ENCODE assay signal across 8 cellular contexts in genomic region chr1:2801535-2802291, GRCh38. TPM values are rescaled to one million over a fixed set of nuclear protein-coding genes. Genes with fewer than 3 reads are reported as not detected.
A peak's percentile ranks its signal among the peaks of the same experiment; 100 is the strongest.
DNase-seq lines count a peak whose midpoint lies in the region; ATAC-seq and TF ChIP-seq lines count a peak whose summit lies in the region.

TTC34 (minus strand) TSS chr1:2801693; CDS start chr1:2800827, 866 bp downstream.

- H3K18ac ChIP-seq in neuronal stem cell (ENCODE audit: low read length) = peak within 1 kb of the TSS; percentile 89

- DNase-seq in NCI-H1417 (lab: John Stamatoyannopoulos, UW) = peak in 2 of 3 experiments; percentile 6 to 19
- no peak for DNase-seq in NCI-H1417 treated with DMSO at 0.1 percent for 48 hours (lab: John Stamatoyannopoulos, UW)
- no peak for DNase-seq in Panc1 (ENCODE audit: low read depth, low spot score)
- DNase-seq in activated naive CD8-positive, alpha-beta T cell treated with anti-CD3 and anti-CD28 coated beads, Interleukin-2, amount 50 U/mL, for 24 hours = peak; percentile 60
- peak; percentile 27 for DNase-seq in neuronal stem cell (ENCODE audit: low spot score)
- DNase-seq in progenitor cell of endocrine pancreas (ENCODE audit: low spot score, unreplicated experiment) = no peak
- no peak for DNase-seq in retina

- H3K9ac ChIP-seq in neuronal stem cell (ENCODE audit: low read depth, low read length, poor library complexity) = peak within 1 kb of the TSS; percentile 30

- no peaks in the 10 kb centered on the region for H3K79me1 ChIP-seq in neuronal stem cell (ENCODE audit: low read depth, low read length)

- POLR2A ChIA-PET in Panc1 (lab: Charles Lee) = no interaction called here

- CTCF ChIA-PET in Panc1 (lab: Charles Lee) = interaction anchor here (0.6 to 1.4 kb wide), 3 partner anchors 14 to 664 kb away, joined by 3 to 5 read pairs (median 5); no protein-coding TSS in a partner anchor

- H4K91ac ChIP-seq in neuronal stem cell (ENCODE audit: low read depth, low read length, poor library complexity) = peak within 1 kb of the TSS; percentile 43

- no peak within 1 kb of the TSS for H3K4ac ChIP-seq in neuronal stem cell (ENCODE audit: low read length)

- intact Hi-C loops in Panc1 (cut with micrococcal nuclease; ENCODE audit: unreplicated experiment) = no loop called here

- H3K4me2 ChIP-seq in neuronal stem cell (ENCODE audit: insufficient read depth, low read length, poor library complexity, severe bottlenecking) = no peak within 1 kb of the TSS

- peaks cover 2% of the 10 kb centered on the region for H3K4me1 Mint-ChIP-seq in activated naive CD8-positive, alpha-beta T cell treated with anti-CD3 and anti-CD28 coated beads, Interleukin-2, amount 50 U/mL, for 24 hours
- H3K4me1 Mint-ChIP-seq in progenitor cell of endocrine pancreas (ENCODE audit: low read depth) = no peaks in the 10 kb centered on the region

- H3K4me3 ChIP-seq in Panc1 (ENCODE audit: low read depth in 2 of 2, low read length in 2 of 2) (no peak within 1 kb of the TSS), neuronal stem cell (ENCODE audit: low read length in 2 of 2) (peak within 1 kb of the TSS in 1 of 2 donors; percentile 53)

- ATAC-seq in Panc1 = peak; percentile 92
- peak; percentile 53 for ATAC-seq in activated naive CD8-positive, alpha-beta T cell treated with anti-CD3 and anti-CD28 coated beads, Interleukin-2, amount 50 U/mL, for 24 hours
- no peak for ATAC-seq in GM21447 (IDR thresholded peaks at IDR 0.05; ENCODE audit: unreplicated experiment)

- H3K14ac ChIP-seq in neuronal stem cell (ENCODE audit: low read length) = peak within 1 kb of the TSS; percentile 82

- H2AFZ ChIP-seq in neuronal stem cell (ENCODE audit: low read length) = no peak within 1 kb of the TSS

- H3K36me3 Mint-ChIP-seq in activated naive CD8-positive, alpha-beta T cell treated with anti-CD3 and anti-CD28 coated beads, Interleukin-2, amount 50 U/mL, for 24 hours (ENCODE audit: low read depth) = no peaks in the 10 kb centered on the region
- H3K36me3 Mint-ChIP-seq in progenitor cell of endocrine pancreas (ENCODE audit: insufficient read depth) = peaks cover 2% of the 10 kb centered on the region

- H3K27ac ChIP-seq in Panc1 (ENCODE audit: low read length) (no peak within 1 kb of the TSS), neuronal stem cell (replicated peaks; ENCODE audit: low read length) (no peak within 1 kb of the TSS)

- TF ChIP-seq CTCF in Panc1 (IDR thresholded peaks at IDR 0.05) = peak; percentile 91
- no peak for TF ChIP-seq CTCF in progenitor cell of endocrine pancreas (IDR thresholded peaks at IDR 0.05; ENCODE audit: unreplicated experiment)

- peak within 1 kb of the TSS; percentile 24 for H2BK5ac ChIP-seq in neuronal stem cell (ENCODE audit: low read length)

- no peaks in the 10 kb centered on the region for H3K36me3 ChIP-seq in Panc1 (ENCODE audit: control insufficient read depth, insufficient read depth, low read length)
- H3K36me3 ChIP-seq in neuronal stem cell (replicated peaks in 1 of 2; ENCODE audit: control insufficient read depth in 2 of 2, insufficient read depth in 2 of 2, low read length in 2 of 2) = no peaks in the 10 kb centered on the region

- in situ Hi-C loops in Panc1 (cut with HindIII; ENCODE audit: low pct_unique_long_range_greater_than_20kb, low sequenced_read_pairs) = no loop called here

- H2BK120ac ChIP-seq in neuronal stem cell (ENCODE audit: low read depth, low read length) = peak within 1 kb of the TSS; percentile 84

- H2AK5ac ChIP-seq in neuronal stem cell (ENCODE audit: low read depth, low read length) = peak within 1 kb of the TSS; percentile 97

- no peak within 1 kb of the TSS for H3K4me3 Mint-ChIP-seq in activated naive CD8-positive, alpha-beta T cell treated with anti-CD3 and anti-CD28 coated beads, Interleukin-2, amount 50 U/mL, for 24 hours
- H3K4me3 Mint-ChIP-seq in progenitor cell of endocrine pancreas (ENCODE audit: low read depth) = no peak within 1 kb of the TSS

- H3K27ac Mint-ChIP-seq in activated naive CD8-positive, alpha-beta T cell treated with anti-CD3 and anti-CD28 coated beads, Interleukin-2, amount 50 U/mL, for 24 hours = no peak within 1 kb of the TSS
- H3K27ac Mint-ChIP-seq in progenitor cell of endocrine pancreas = no peak within 1 kb of the TSS

- BruUV-seq in Panc1 (replicated peaks; lab: Mats Ljungman, UMichigan) = no TSS peak

- H3K23ac ChIP-seq in neuronal stem cell (ENCODE audit: low read depth, low read length, poor library complexity) = peak within 1 kb of the TSS; percentile 95

- peak within 1 kb of the TSS; percentile 92 for H2BK15ac ChIP-seq in neuronal stem cell (ENCODE audit: low read length)

- H2BK12ac ChIP-seq in neuronal stem cell (ENCODE audit: low read length) = peak within 1 kb of the TSS; percentile 73

- no peaks in the 10 kb centered on the region for H3K9me3 Mint-ChIP-seq in activated naive CD8-positive, alpha-beta T cell treated with anti-CD3 and anti-CD28 coated beads, Interleukin-2, amount 50 U/mL, for 24 hours
- H3K9me3 Mint-ChIP-seq in progenitor cell of endocrine pancreas (ENCODE audit: low read depth) = peaks cover 16% of the 10 kb centered on the region

- H3K27me3 Mint-ChIP-seq in activated naive CD8-positive, alpha-beta T cell treated with anti-CD3 and anti-CD28 coated beads, Interleukin-2, amount 50 U/mL, for 24 hours = no peaks in the 10 kb centered on the region
- no peaks in the 10 kb centered on the region for H3K27me3 Mint-ChIP-seq in progenitor cell of endocrine pancreas

- H3K27me3 ChIP-seq in Panc1 (ENCODE audit: control insufficient read depth, insufficient read depth, low read length) = no peaks in the 10 kb centered on the region
- peaks cover 0 to 45% (median 0%) of the 10 kb centered on the region in 3 experiments for H3K27me3 ChIP-seq in neuronal stem cell (ENCODE audit: control insufficient read depth in 3 of 3, insufficient read depth in 3 of 3, low read depth in 1 of 3, low read length in 3 of 3)

- no CpG with 5 or more reads among the region's 21 CpGs for WGBS in neuronal stem cell (ENCODE audit: extremely low coverage in 2 of 2, insufficient read length in 2 of 2, insufficient replicate concordance in 1 of 2), 2 donors

- H4K8ac ChIP-seq in neuronal stem cell (ENCODE audit: low read depth, low read length) = peak within 1 kb of the TSS; percentile 43

- H3K9me3 ChIP-seq in Panc1 (ENCODE audit: control insufficient read depth, insufficient read depth, low read depth, low read length) (no peaks in the 10 kb centered on the region), neuronal stem cell (replicated peaks in 1 of 2; ENCODE audit: control insufficient read depth in 2 of 2, insufficient read depth in 1 of 2, low read depth in 1 of 2, low read length in 2 of 2) (no peaks in the 10 kb centered on the region)

- H3K4me1 ChIP-seq in Panc1 (ENCODE audit: control insufficient read depth, insufficient read depth, low read length) (no peaks in the 10 kb centered on the region; the same call in 1 of the 2 replicates), neuronal stem cell (ENCODE audit: control insufficient read depth in 2 of 2, insufficient read depth in 1 of 2, low read depth in 1 of 2, low read length in 2 of 2) (peaks cover 0 to 4% of the 10 kb centered on the region in 2 donors)

RNA-seq across cellular contexts. Expression of gene TTC34, which starts in this region (rescaled TPM):
- 1.5 TPM for total RNA-seq in Panc1 (2021; ENCODE audit: unreplicated experiment)
- polyA plus RNA-seq in Panc1 (2012; ENCODE audit: insufficient read length) = 0.12 TPM
- 0.39 TPM for polyA plus RNA-seq in neuronal stem cell (2013, experiment 1 of 2)
- 0.35 TPM for polyA plus RNA-seq in neuronal stem cell (2013, experiment 2 of 2)
- 2.8 and 3.1 TPM in 2 replicates for total RNA-seq in progenitor cell of endocrine pancreas

Comparison
In these comparisons a context has a peak if more than half of its experiments do, and no peak if none do; other contexts are left out.
1. DNase-seq: peak in NCI-H1417 (2 of 3), activated naive CD8-positive, alpha-beta T cell treated with anti-CD3 and anti-CD28 coated beads, Interleukin-2, amount 50 U/mL, for 24 hours (single experiment) and neuronal stem cell (single experiment); none in NCI-H1417 treated with DMSO at 0.1 percent for 48 hours (single experiment), Panc1 (single experiment), progenitor cell of endocrine pancreas (single experiment) and retina (single experiment).